ENCODE assay signal across 8 cellular contexts in the genomic region with DNA sequence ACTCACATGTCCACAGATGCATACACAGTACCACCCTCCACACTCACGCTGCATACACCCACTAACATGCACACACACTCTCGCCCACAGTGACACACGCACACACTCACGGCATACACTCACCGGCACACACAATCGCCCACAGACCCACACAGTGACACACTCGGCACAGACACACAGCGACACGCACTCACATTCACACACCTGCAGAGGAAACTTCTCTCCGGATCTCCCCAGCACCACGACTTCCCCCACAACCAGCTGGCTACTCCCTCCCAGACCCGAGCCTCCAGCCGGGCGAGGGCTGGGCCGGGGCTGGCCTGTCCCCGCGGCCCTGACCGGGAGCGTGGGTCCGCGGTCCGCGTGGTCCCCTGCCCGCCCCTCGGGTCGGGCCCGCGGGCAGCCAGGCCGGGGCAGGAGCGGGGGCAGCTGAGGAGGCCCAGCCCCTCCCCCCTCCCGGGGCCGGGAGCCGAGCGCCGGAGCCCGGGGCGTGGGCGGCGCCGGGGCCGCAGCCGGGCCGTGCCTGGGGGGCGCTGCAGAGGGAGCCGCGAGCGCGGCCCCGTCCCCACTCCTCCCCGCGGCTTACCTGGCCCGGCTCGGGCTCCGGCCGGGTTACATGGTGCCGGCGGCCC. TPM values are rescaled to one million over a fixed set of nuclear protein-coding genes. Genes with fewer than 3 reads are reported as not detected.
DNase-seq lines count a peak whose midpoint lies in the region; ATAC-seq and TF ChIP-seq lines count a peak whose summit lies in the region.

No MANE protein-coding gene starts in this region.

- peaks cover 0 to 4% (median 3%) of the 10 kb centered on the region in 5 donors for H3K9me3 Mint-ChIP-seq in CD8-positive, alpha-beta memory T cell
- no peaks in the 10 kb centered on the region for H3K9me3 Mint-ChIP-seq in neural crest cell

- in situ Hi-C loops in brain microvascular endothelial cell (cut with HindIII; ENCODE audit: low pct_ligation_motif_present, low sequenced_read_pairs) = no loop called here

- H3K27ac ChIP-seq in CD8-positive, alpha-beta memory T cell (ENCODE audit: low read depth, low read length) = no peak overlapping the region
- no peak overlapping the region for H3K27ac ChIP-seq in brain microvascular endothelial cell

- H3K27me3 Mint-ChIP-seq in CD8-positive, alpha-beta memory T cell = peaks cover 50 to 59% of the 10 kb centered on the region in 2 donors
- H3K27me3 Mint-ChIP-seq in neural crest cell (ENCODE audit: low read depth) = peaks cover 87% of the 10 kb centered on the region

- ATAC-seq in GM18498 (IDR thresholded peaks at IDR 0.05; ENCODE audit: unreplicated experiment) = no peak
- no peak for ATAC-seq in left colon
- no peak for ATAC-seq in HG03135 (IDR thresholded peaks at IDR 0.05; ENCODE audit: unreplicated experiment)

- H3K4me3 ChIP-seq in CD8-positive, alpha-beta memory T cell (ENCODE audit: low read length) = no peak overlapping the region
- H3K4me3 ChIP-seq in Jurkat, Clone E6-1 (ENCODE audit: low read length) = no peak overlapping the region; the same call in 1 of the 2 replicates
- H3K4me3 ChIP-seq in brain microvascular endothelial cell (ENCODE audit: low read depth, low read length) = peak overlapping the region; percentile 31

- peak overlapping the region in 4 of 8 donors; percentile 35 to 79 (median 50) for H3K27ac Mint-ChIP-seq in CD8-positive, alpha-beta memory T cell
- no peak overlapping the region for H3K27ac Mint-ChIP-seq in neural crest cell (ENCODE audit: unreplicated experiment)

- no peaks in the 10 kb centered on the region for H3K36me3 ChIP-seq in CD8-positive, alpha-beta memory T cell (ENCODE audit: insufficient read depth, low read length)
- H3K36me3 ChIP-seq in brain microvascular endothelial cell (replicated peaks) = no peaks in the 10 kb centered on the region

- H3K27me3 ChIP-seq in CD8-positive, alpha-beta memory T cell (ENCODE audit: insufficient read depth, low read length, poor library complexity, severe bottlenecking) = peaks cover 53% of the 10 kb centered on the region
- H3K27me3 ChIP-seq in brain microvascular endothelial cell (replicated peaks) = peaks cover 27% of the 10 kb centered on the region

- CTCF ChIA-PET in CD8-positive, alpha-beta memory T cell (lab: Charles Lee) = interaction anchor here (1.2 kb wide), 1 partner anchor 76 kb away, joined by 3 read pairs; no protein-coding TSS in a partner anchor

- H3K4me3 Mint-ChIP-seq in CD8-positive, alpha-beta memory T cell = peak overlapping the region; percentile 80 to 88 (median 84)
- peak overlapping the region; percentile 80 for H3K4me3 Mint-ChIP-seq in neural crest cell

- POLR2A ChIA-PET in CD8-positive, alpha-beta memory T cell (lab: Charles Lee) = interaction anchor here (0.6 kb wide), 2 partner anchors 21 to 56 kb away, joined by 3 to 4 read pairs; no protein-coding TSS in a partner anchor

- H3K4me1 Mint-ChIP-seq in CD8-positive, alpha-beta memory T cell = peaks cover 7 to 15% (median 12%) of the 10 kb centered on the region in 3 donors
- peaks cover 7% of the 10 kb centered on the region for H3K4me1 Mint-ChIP-seq in neural crest cell

- H3K9me3 ChIP-seq in CD8-positive, alpha-beta memory T cell (ENCODE audit: low read length) = no peaks in the 10 kb centered on the region

- intact Hi-C loops in left colon (cut with DNase I, micrococcal nuclease) = no loop called here

- TF ChIP-seq CTCF in brain microvascular endothelial cell (IDR thresholded peaks at IDR 0.05; ENCODE audit: low read depth, low read length, missing control alignments) (no peak), neural crest cell (conservative IDR thresholded peaks at IDR 0.05) (no peak)

- no peak for DNase-seq in CD8-positive, alpha-beta memory T cell
- peak; percentile 4 for DNase-seq in Jurkat, Clone E6-1 (ENCODE audit: low read depth, low spot score)
- DNase-seq in brain microvascular endothelial cell (no peak), neural crest cell (ENCODE audit: low read depth, low spot score) (no peak), RPMI8226 (no peak), left colon (no peak)

- H3K36me3 Mint-ChIP-seq in CD8-positive, alpha-beta memory T cell = no peaks in the 10 kb centered on the region
- H3K36me3 Mint-ChIP-seq in neural crest cell (ENCODE audit: low read depth) = no peaks in the 10 kb centered on the region

- peaks cover 6% of the 10 kb centered on the region for H3K4me1 ChIP-seq in CD8-positive, alpha-beta memory T cell (ENCODE audit: insufficient read depth, low read length)

RNA-seq across cellular contexts. Expression of gene DLGAP3, which starts 0.5 kb away (rescaled TPM):
- under 1 TPM; 0.59 to 0.82 TPM for total RNA-seq in CD8-positive, alpha-beta memory T cell
- not detected for polyA plus RNA-seq in CD8-positive, alpha-beta memory T cell
- polyA plus RNA-seq in Jurkat, Clone E6-1 (2012; ENCODE audit: insufficient read depth, insufficient read length) = 0.41 TPM
- total RNA-seq in neural crest cell (4.7 and 5.0 TPM in 2 replicates), left colon (under 1 TPM; 0.24 to 0.28 TPM)

RNA-seq across cellular contexts. Expression of gene TMEM35B, which starts 56.2 kb away (rescaled TPM):
- 10 to 100 TPM; 31.3 to 32.0 TPM for total RNA-seq in CD8-positive, alpha-beta memory T cell
- 237 TPM for polyA plus RNA-seq in CD8-positive, alpha-beta memory T cell
- 22.3 TPM for polyA plus RNA-seq in Jurkat, Clone E6-1 (2012; ENCODE audit: insufficient read depth, insufficient read length)
- 3.6 and 3.9 TPM in 2 replicates for total RNA-seq in neural crest cell
- total RNA-seq in left colon = 10 to 100 TPM; 16.1 to 16.2 TPM
